ENCODE assay signal across 1 cellular context in genomic region chr12:40745386-40745785, GRCh38.
TF ChIP-seq lines count a peak whose summit lies in the region.

No MANE protein-coding gene starts in this region.

TF ChIP-seq in GM23338, 12 proteins besides CTCF, POLR2A, EP300 and RAD21 (continued from another document):
- TF ChIP-seq ZNF462 (CRISPR knock-in tag; IDR thresholded peaks at IDR 0.05) (no peak), ZNF114 (CRISPR knock-in tag; IDR thresholded peaks at IDR 0.05) (no peak), NANOG (IDR thresholded peaks at IDR 0.05; ENCODE audit: borderline replicate concordance) (no peak), EZH2 (IDR thresholded peaks at IDR 0.05; ENCODE audit: low read depth, unreplicated experiment) (no peak), REST (IDR thresholded peaks at IDR 0.05; ENCODE audit: unreplicated experiment) (no peak), JUNB (IDR thresholded peaks at IDR 0.05; ENCODE audit: unreplicated experiment) (no peak), STAT1 (IDR thresholded peaks at IDR 0.05; ENCODE audit: unreplicated experiment) (no peak), POLR2AphosphoS5 (IDR thresholded peaks at IDR 0.05; ENCODE audit: low read depth) (no peak), EZH2phosphoT487 (IDR thresholded peaks at IDR 0.05; ENCODE audit: unreplicated experiment) (no peak), ZNF331 (CRISPR knock-in tag; IDR thresholded peaks at IDR 0.05; ENCODE audit: low read depth) (no peak)
- TF ChIP-seq, protein P1, sequence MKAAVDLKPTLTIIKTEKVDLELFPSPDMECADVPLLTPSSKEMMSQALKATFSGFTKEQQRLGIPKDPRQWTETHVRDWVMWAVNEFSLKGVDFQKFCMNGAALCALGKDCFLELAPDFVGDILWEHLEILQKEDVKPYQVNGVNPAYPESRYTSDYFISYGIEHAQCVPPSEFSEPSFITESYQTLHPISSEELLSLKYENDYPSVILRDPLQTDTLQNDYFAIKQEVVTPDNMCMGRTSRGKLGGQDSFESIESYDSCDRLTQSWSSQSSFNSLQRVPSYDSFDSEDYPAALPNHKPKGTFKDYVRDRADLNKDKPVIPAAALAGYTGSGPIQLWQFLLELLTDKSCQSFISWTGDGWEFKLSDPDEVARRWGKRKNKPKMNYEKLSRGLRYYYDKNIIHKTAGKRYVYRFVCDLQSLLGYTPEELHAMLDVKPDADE (IDR thresholded peaks at IDR 0.05), result no peak
